In genomic region chr19:14006085-14006765, GRCh38 we compare ENCODE assay signal across 8 cellular contexts. TPM values are rescaled to one million over a fixed set of nuclear protein-coding genes. Genes with fewer than 3 reads are reported as not detected.
DNase-seq lines count a peak whose midpoint lies in the region; ATAC-seq and TF ChIP-seq lines count a peak whose summit lies in the region.

Gene RFX1, minus strand, starts transcription at chr19:14006320. Its CDS starts 12,477 bp downstream, at chr19:13993843.

- H3K4me3 ChIP-seq in kidney epithelial cell (ENCODE audit: low read depth, low read length), result peak within 1 kb of the TSS; percentile 85

- H3K36me3 ChIP-seq in kidney epithelial cell (ENCODE audit: control insufficient read depth, insufficient read depth, low read length), result no peaks in the 10 kb centered on the region

- peak within 1 kb of the TSS; percentile 99 for H3K27ac ChIP-seq in cingulate gyrus (ENCODE audit: low read depth, low read length)

- DNase-seq in AML-193 (lab: John Stamatoyannopoulos, UW) (peak; percentile 99), NCI-H526 treated with DMSO at 0.1 percent for 48 hours (lab: John Stamatoyannopoulos, UW) (peak; percentile 97), kidney epithelial cell (ENCODE audit: low read depth) (peak; percentile 100)
- peak; percentile 100 for DNase-seq in activated CD4-positive, alpha-beta T cell treated with anti-CD3 and anti-CD28 coated beads for 48 hours
- DNase-seq in stimulated activated CD4-positive, alpha-beta T cell treated with anti-CD3 and anti-CD28 coated beads, Interleukin-15, amount 100 ng/mL, for 48 hours (ENCODE audit: low read depth in 2 of 2), result peak; percentile 99 to 100

- H3K27me3 ChIP-seq in kidney epithelial cell (ENCODE audit: control insufficient read depth, insufficient read depth, low read length), result no peaks in the 10 kb centered on the region

- no peak for TF ChIP-seq CTCF in kidney epithelial cell (IDR thresholded peaks at IDR 0.05; ENCODE audit: insufficient read depth, low read length, poor library complexity, severe bottlenecking)

- ATAC-seq in GM19351 (IDR thresholded peaks at IDR 0.05; ENCODE audit: unreplicated experiment), result peak; percentile 68
- peak; percentile 68 for ATAC-seq in HG03520 (IDR thresholded peaks at IDR 0.05; ENCODE audit: unreplicated experiment)

RNA-seq across cellular contexts. Expression of gene RFX1, which starts in this region (rescaled TPM):
- total RNA-seq in kidney epithelial cell, result 6.8 and 7.0 TPM in 2 replicates

Comparison
In these comparisons a context has a peak if more than half of its experiments do, and no peak if none do; other contexts are left out.
1. Peak in every context shown above with its lines: DNase-seq, ATAC-seq, H3K4me3 ChIP-seq and H3K27ac ChIP-seq.